Comparison of ENCODE assay signal across 16 cellular contexts in genomic region chr1:50591598-50591997, GRCh38.
DNase-seq lines count a peak whose midpoint lies in the region; ATAC-seq and TF ChIP-seq lines count a peak whose summit lies in the region.
"Had no signal": no experiment of that assay in that cellular context is flagged by ENCODE, and none has a peak within 500 bp of the region (broad histone marks: within the 10 kb centered on the region; RNA-seq: fewer than 3 reads in every experiment).

No MANE protein-coding gene starts in this region.

- no peaks in the 10 kb centered on the region for H4K20me1 ChIP-seq in SK-N-SH (ENCODE audit: insufficient read depth)
- H4K20me1 ChIP-seq: BLaER1 treated with 17β-estradiol and CSF1 and Interleukin-3, amounts not matched to agents 10 nM and 100 nM had no signal

- H3K36me3 ChIP-seq in SK-N-SH (replicated peaks in 1 of 2; ENCODE audit: control insufficient read depth in 1 of 2, insufficient read depth in 2 of 2, low read length in 1 of 2): peaks cover 8 to 19% of the 10 kb centered on the region in 2 experiments

- H3K9me3 ChIP-seq in SK-N-SH: no peaks in the 10 kb centered on the region
- H3K9me3 ChIP-seq: BLaER1 treated with 17β-estradiol and CSF1 and Interleukin-3, amounts not matched to agents 10 nM and 100 nM had no signal

- H3K27me3 ChIP-seq in SK-N-SH (ENCODE audit: insufficient read depth): no peaks in the 10 kb centered on the region
- H3K27me3 ChIP-seq: BLaER1 treated with 17β-estradiol and CSF1 and Interleukin-3, amounts not matched to agents 10 nM and 100 nM had no signal

- H3K9me2 ChIP-seq in SK-N-SH: no peaks in the 10 kb centered on the region

- H3K79me2 ChIP-seq in SK-N-SH (ENCODE audit: insufficient read depth): no peaks in the 10 kb centered on the region

- DNase-seq in SK-N-SH (no peak), NCI-H226 (peak; percentile 64), fibroblast of the aortic adventitia (ENCODE audit: low read depth) (peak; percentile 25), DMS79 (lab: John Stamatoyannopoulos, UW) (no peak), NCI-H128 (lab: John Stamatoyannopoulos, UW; ENCODE audit: unreplicated experiment) (no peak), DMS53 (lab: John Stamatoyannopoulos, UW) (no peak)
- DNase-seq: Calu3; CD4-positive, CD25-positive, alpha-beta regulatory T cell; DMS 273 treated with DMSO at 0.1 percent for 48 hours; DMS79 treated with DMSO at 0.1 percent for 48 hours; GDM1; HCEC 1CT had no signal

- no peak for TF ChIP-seq RAD21 in SK-N-SH (IDR thresholded peaks at IDR 0.05; ENCODE audit: low read length)

- CTCF ChIA-PET in SK-N-SH (lab: Yijun Ruan, JAX): no interaction called here

- no peak overlapping the region for H3K9ac ChIP-seq in SK-N-SH
- H3K9ac ChIP-seq: BLaER1 treated with 17β-estradiol and CSF1 and Interleukin-3, amounts not matched to agents 10 nM and 100 nM had no signal

- POLR2A ChIA-PET in SK-N-SH (lab: Yijun Ruan, JAX): no interaction called here

- H3K4me3 ChIP-seq in SK-N-SH (ENCODE audit: low read depth in 2 of 2, low read length in 1 of 2) (no peak overlapping the region), fibroblast of the aortic adventitia (ENCODE audit: low read depth, low read length) (no peak overlapping the region)
- H3K4me3 ChIP-seq: BLaER1 treated with 17β-estradiol and CSF1 and Interleukin-3, amounts not matched to agents 10 nM and 100 nM had no signal

- no peak for TF ChIP-seq EP300 in SK-N-SH (IDR thresholded peaks at IDR 0.05; ENCODE audit: borderline replicate concordance in 1 of 2, low read depth in 1 of 2, low read length in 1 of 2)

- no peaks in the 10 kb centered on the region for H3F3A ChIP-seq in SK-N-SH (replicated peaks; ENCODE audit: insufficient read depth)

- H3K4me2 ChIP-seq in SK-N-SH: no peak overlapping the region
- H3K4me2 ChIP-seq: BLaER1 treated with 17β-estradiol and CSF1 and Interleukin-3, amounts not matched to agents 10 nM and 100 nM had no signal

- TF ChIP-seq CTCF in SK-N-SH (IDR thresholded peaks at IDR 0.05) (no peak), fibroblast of the aortic adventitia (IDR thresholded peaks at IDR 0.05; ENCODE audit: insufficient read depth, low read length) (no peak)

- no peak overlapping the region for H3K27ac ChIP-seq in SK-N-SH (ENCODE audit: low read depth in 2 of 2, low read length in 1 of 2)
- H3K27ac ChIP-seq: 22Rv1; BLaER1 treated with 17β-estradiol and CSF1 and Interleukin-3, amounts not matched to agents 10 nM and 100 nM had no signal

- H2AFZ ChIP-seq in SK-N-SH (ENCODE audit: low read depth): no peak overlapping the region

- 76% methylated on average over 4 of the region's 4 CpGs for WGBS in SK-N-SH (ENCODE audit: low lambda C conversion rate)

- H3K4me1 ChIP-seq in SK-N-SH (ENCODE audit: control insufficient read depth in 1 of 2, insufficient read depth in 2 of 2, low read depth in 1 of 2, low read length in 1 of 2): peaks cover 0 to 9% of the 10 kb centered on the region in 2 experiments; a peak in 2 of 4 replicates

- ATAC-seq in SK-N-SH treated with all-trans-retinoic acid at 6 μM for 48 hours: peak; percentile 26; the same call in 2 of the 3 replicates
- ATAC-seq: HepG2 had no signal

TF ChIP-seq in SK-N-SH treated with all-trans-retinoic acid at 6 μM for 48 hours, 23 proteins besides CTCF, POLR2A, EP300 and RAD21:
- no peak for TF ChIP-seq RARB (CRISPR knock-in tag; IDR thresholded peaks at IDR 0.05)
- TF ChIP-seq ZNF8 (CRISPR knock-in tag; IDR thresholded peaks at IDR 0.05): no peak
- TF ChIP-seq CREB5 (CRISPR knock-in tag; IDR thresholded peaks at IDR 0.05; ENCODE audit: low read depth): no peak

TF ChIP-seq in SK-N-SH, 30 proteins besides CTCF, POLR2A, EP300 and RAD21:
- no peak for TF ChIP-seq FOXJ3 (CRISPR knock-in tag; IDR thresholded peaks at IDR 0.05)
- no peak for TF ChIP-seq GABPA (IDR thresholded peaks at IDR 0.05; ENCODE audit: low read depth)
- no peak for TF ChIP-seq SMC3 (IDR thresholded peaks at IDR 0.05; ENCODE audit: low read depth, low read length)
- no peak for TF ChIP-seq TEAD4 (IDR thresholded peaks at IDR 0.05; ENCODE audit: borderline replicate concordance, insufficient read depth)
- TF ChIP-seq RXRA (IDR thresholded peaks at IDR 0.05; ENCODE audit: borderline replicate concordance, low read depth): no peak
- no peak for TF ChIP-seq NRF1 (IDR thresholded peaks at IDR 0.05; ENCODE audit: low read depth, low read length)
- no peak for TF ChIP-seq RCOR1 (IDR thresholded peaks at IDR 0.05; ENCODE audit: low read length)
- no peak for TF ChIP-seq RFX5 (IDR thresholded peaks at IDR 0.05; ENCODE audit: low read length)
- no peak for TF ChIP-seq CHD2 (IDR thresholded peaks at IDR 0.05; ENCODE audit: low read length, partially characterized antibody)
- no peak for TF ChIP-seq SIN3A (IDR thresholded peaks at IDR 0.05; ENCODE audit: borderline replicate concordance, low read depth, low read length)
- no peak for TF ChIP-seq MXI1 (IDR thresholded peaks at IDR 0.05; ENCODE audit: low read depth, low read length)
- TF ChIP-seq, protein P1, sequence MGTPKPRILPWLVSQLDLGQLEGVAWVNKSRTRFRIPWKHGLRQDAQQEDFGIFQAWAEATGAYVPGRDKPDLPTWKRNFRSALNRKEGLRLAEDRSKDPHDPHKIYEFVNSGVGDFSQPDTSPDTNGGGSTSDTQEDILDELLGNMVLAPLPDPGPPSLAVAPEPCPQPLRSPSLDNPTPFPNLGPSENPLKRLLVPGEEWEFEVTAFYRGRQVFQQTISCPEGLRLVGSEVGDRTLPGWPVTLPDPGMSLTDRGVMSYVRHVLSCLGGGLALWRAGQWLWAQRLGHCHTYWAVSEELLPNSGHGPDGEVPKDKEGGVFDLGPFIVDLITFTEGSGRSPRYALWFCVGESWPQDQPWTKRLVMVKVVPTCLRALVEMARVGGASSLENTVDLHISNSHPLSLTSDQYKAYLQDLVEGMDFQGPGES (IDR thresholded peaks at IDR 0.05; ENCODE audit: low read depth, low read length): no peak
- TF ChIP-seq EZH2phosphoT487 (IDR thresholded peaks at IDR 0.05; ENCODE audit: borderline replicate concordance, low read depth): no peak
- TF ChIP-seq TAF1 (IDR thresholded peaks at IDR 0.05; ENCODE audit: borderline replicate concordance, low read depth, low read length): no peak
- TF ChIP-seq POLR2AphosphoS5 (IDR thresholded peaks at IDR 0.05; ENCODE audit: low read depth, low read length): no peak
- TF ChIP-seq REST (IDR thresholded peaks at IDR 0.05; ENCODE audit: low read depth, low read length): no peak
- TF ChIP-seq MEF2A (IDR thresholded peaks at IDR 0.05; ENCODE audit: borderline replicate concordance, low read depth): no peak

Comparison
In these comparisons a context has a peak if more than half of its experiments do, and no peak if none do; other contexts are left out.
1. DNase-seq: peak in NCI-H226 (single experiment) and fibroblast of the aortic adventitia (single experiment); none in SK-N-SH (single experiment), DMS79 (single experiment), NCI-H128 (single experiment) and DMS53 (single experiment).